Comparison of ENCODE assay signal across 22 cellular contexts in genomic region chr7:84003191-84003590, GRCh38.
"Had no signal": no experiment of that assay in that cellular context is flagged by ENCODE, and none has a peak within 500 bp of the region (broad histone marks: within the 10 kb centered on the region; RNA-seq: fewer than 3 reads in every experiment).

No MANE protein-coding gene starts in this region.

- H3K27me3 Mint-ChIP-seq: naive thymus-derived CD4-positive, alpha-beta T cell; natural killer cell treated with Interleukin-12 subunit alpha and Interleukin-12 subunit beta and Interleukin-15 and Interleukin-18, amount 100 ng/mL, for 72 hours; progenitor cell of endocrine pancreas; stimulated activated naive B cell treated with anti-CD40 and anti-IgM and Interleukin-4, amounts not matched to agents 10 μg/mL and 1 μg/mL and 100 μg/mL, for 72 hours had no signal

- H3K4me1 Mint-ChIP-seq: naive thymus-derived CD4-positive, alpha-beta T cell; stimulated activated naive B cell treated with anti-CD40 and anti-IgM and Interleukin-4, amounts not matched to agents 10 μg/mL and 1 μg/mL and 100 μg/mL, for 72 hours had no signal

- ATAC-seq: mucosa of descending colon; naive thymus-derived CD4-positive, alpha-beta T cell; natural killer cell treated with Interleukin-12 subunit alpha and Interleukin-12 subunit beta and Interleukin-15 and Interleukin-18, amount 100 ng/mL, for 72 hours; right lobe of liver; stimulated activated naive B cell treated with anti-CD40 and anti-IgM and Interleukin-4, amounts not matched to agents 10 μg/mL and 1 μg/mL and 100 μg/mL, for 72 hours; stimulated activated naive CD8-positive, alpha-beta T cell treated with anti-CD3 and anti-CD28 coated beads, Interleukin-15, Interleukin-2, amounts not matched to agents 100 U/mL and 50 U/mL, for 24 hours had no signal

- DNase-seq: islet precursor cell; left ventricle myocardium inferior; mesendoderm; midbrain; mucosa of descending colon; naive thymus-derived CD4-positive, alpha-beta T cell; ovary; right lobe of liver; stimulated activated CD4-positive, alpha-beta T cell treated with anti-CD3 and anti-CD28 coated beads, Interleukin-2, amount 100 ng/mL, for 24 hours; stimulated activated CD4-positive, alpha-beta T cell treated with anti-CD3 and anti-CD28 coated beads, Interleukin-4, amount 100 ng/mL, for 1 hour; stimulated activated naive B cell treated with anti-CD40 and anti-IgM and Interleukin-4, amounts not matched to agents 10 μg/mL and 1 μg/mL and 100 μg/mL, for 72 hours; stimulated activated naive CD8-positive, alpha-beta T cell treated with anti-CD3 and anti-CD28 coated beads, Interleukin-15, Interleukin-2, amounts not matched to agents 100 U/mL and 50 U/mL, for 24 hours; stomach; testis; thyroid gland; transverse colon; upper lobe of left lung had no signal

- H3K27ac Mint-ChIP-seq: naive thymus-derived CD4-positive, alpha-beta T cell; natural killer cell treated with Interleukin-12 subunit alpha and Interleukin-12 subunit beta and Interleukin-15 and Interleukin-18, amount 100 ng/mL, for 72 hours; progenitor cell of endocrine pancreas; stimulated activated naive B cell treated with anti-CD40 and anti-IgM and Interleukin-4, amounts not matched to agents 10 μg/mL and 1 μg/mL and 100 μg/mL, for 72 hours had no signal

- H3K27me3 ChIP-seq: ovary, right atrium auricular region, right lobe of liver, stomach, testis, thyroid gland, transverse colon, upper lobe of left lung had no signal

- H3K9me3 ChIP-seq: left ventricle myocardium inferior, mucosa of descending colon, ovary, right atrium auricular region, right lobe of liver, stomach, testis, thyroid gland, transverse colon, upper lobe of left lung had no signal

- H3K9me3 Mint-ChIP-seq: naive thymus-derived CD4-positive, alpha-beta T cell; natural killer cell treated with Interleukin-12 subunit alpha and Interleukin-12 subunit beta and Interleukin-15 and Interleukin-18, amount 100 ng/mL, for 72 hours; stimulated activated naive B cell treated with anti-CD40 and anti-IgM and Interleukin-4, amounts not matched to agents 10 μg/mL and 1 μg/mL and 100 μg/mL, for 72 hours had no signal

- H3K4me3 ChIP-seq: left ventricle myocardium inferior, lung, mucosa of descending colon, ovary, right atrium auricular region, right lobe of liver, smooth muscle cell, stomach, testis, thyroid gland, transverse colon, upper lobe of left lung had no signal

- H3K36me3 Mint-ChIP-seq: naive thymus-derived CD4-positive, alpha-beta T cell; natural killer cell treated with Interleukin-12 subunit alpha and Interleukin-12 subunit beta and Interleukin-15 and Interleukin-18, amount 100 ng/mL, for 72 hours; stimulated activated naive B cell treated with anti-CD40 and anti-IgM and Interleukin-4, amounts not matched to agents 10 μg/mL and 1 μg/mL and 100 μg/mL, for 72 hours had no signal

- H3K4me3 Mint-ChIP-seq: naive thymus-derived CD4-positive, alpha-beta T cell; natural killer cell treated with Interleukin-12 subunit alpha and Interleukin-12 subunit beta and Interleukin-15 and Interleukin-18, amount 100 ng/mL, for 72 hours; stimulated activated naive B cell treated with anti-CD40 and anti-IgM and Interleukin-4, amounts not matched to agents 10 μg/mL and 1 μg/mL and 100 μg/mL, for 72 hours had no signal

- H3K36me3 ChIP-seq: left ventricle myocardium inferior, ovary, right atrium auricular region, right lobe of liver, thyroid gland, transverse colon, upper lobe of left lung had no signal

- H3K4me1 ChIP-seq: left ventricle myocardium inferior, right atrium auricular region, right lobe of liver, stomach, testis, thyroid gland, transverse colon, upper lobe of left lung had no signal
